18 cellular contexts compared by ENCODE assay signal in genomic region chr7:112006071-112006470, GRCh38.
A peak's percentile ranks its signal among the peaks of the same experiment; 100 is the strongest.
DNase-seq lines count a peak whose midpoint lies in the region; ATAC-seq, FAIRE-seq and TF ChIP-seq lines count a peak whose summit lies in the region.
"Had no signal": no experiment of that assay in that cellular context is flagged by ENCODE, and none has a peak within 500 bp of the region (broad histone marks: within the 10 kb centered on the region; RNA-seq: fewer than 3 reads in every experiment).

No MANE protein-coding gene starts in this region.

- H3K4me1 ChIP-seq in A549 (peaks cover 34% of the 10 kb centered on the region), esophagus muscularis mucosa (peaks cover 0 to 3% (median 0%) of the 10 kb centered on the region in 4 donors)

- POLR2A ChIA-PET in A549 (lab: Yijun Ruan, JAX) = no interaction called here

- H3K9me3 ChIP-seq in A549 (no peaks in the 10 kb centered on the region), esophagus muscularis mucosa (no peaks in the 10 kb centered on the region)
- H3K9me3 ChIP-seq: BLaER1 treated with 17β-estradiol and CSF1 and Interleukin-3, amounts not matched to agents 10 nM and 100 nM had no signal

- intact Hi-C loops in esophagus muscularis mucosa (cut with DNase I) = no loop called here

- peak overlapping the region; percentile 24; the same call in 2 of the 3 replicates for H3K4me2 ChIP-seq in A549

- DNase-seq in A549 (ENCODE audit: low read depth in 1 of 2, low spot score in 1 of 2) (no peak), NCI-H748 (lab: John Stamatoyannopoulos, UW; ENCODE audit: unreplicated experiment) (peak; percentile 69), bronchial epithelial cell (ENCODE audit: low read depth) (peak; percentile 25), esophagus muscularis mucosa (ENCODE audit: extremely low spot score) (peak; percentile 10), GM19239 (ENCODE audit: insufficient read length, low spot score) (no peak), GM03348 (ENCODE audit: low spot score) (no peak), H4 (ENCODE audit: low spot score) (no peak)
- DNase-seq: Calu3; CD8-positive, alpha-beta T cell; DMS79 treated with DMSO at 0.1 percent for 48 hours; GF-D8; GOT3; H9 had no signal

- H3K27me3 ChIP-seq in bronchial epithelial cell (ENCODE audit: control insufficient read depth, insufficient read depth, low read length) = no peaks in the 10 kb centered on the region
- no peaks in the 10 kb centered on the region for H3K27me3 ChIP-seq in esophagus muscularis mucosa
- H3K27me3 ChIP-seq: BLaER1 treated with 17β-estradiol and CSF1 and Interleukin-3, amounts not matched to agents 10 nM and 100 nM had no signal

- TF ChIP-seq POLR2A in A549 (IDR thresholded peaks at IDR 0.05; ENCODE audit: low read length) = no peak
- TF ChIP-seq POLR2A in esophagus muscularis mucosa (IDR thresholded peaks at IDR 0.05; ENCODE audit: low read depth) = no peak

- TF ChIP-seq EP300 in A549 (IDR thresholded peaks at IDR 0.05) (no peak), esophagus muscularis mucosa (IDR thresholded peaks at IDR 0.05) (no peak)

- TF ChIP-seq RAD21 in A549 (conservative IDR thresholded peaks at IDR 0.05 in 1 of 2, IDR thresholded peaks at IDR 0.05 in 1 of 2) = no peak

- H3K4me3 ChIP-seq in A549 (no peak overlapping the region), bronchial epithelial cell (ENCODE audit: low read depth, low read length) (no peak overlapping the region), esophagus muscularis mucosa (no peak overlapping the region)
- H3K4me3 ChIP-seq: BLaER1 treated with 17β-estradiol and CSF1 and Interleukin-3, amounts not matched to agents 10 nM and 100 nM; GM12878 had no signal

- CTCF ChIA-PET in A549 (lab: Yijun Ruan, JAX) = no interaction called here

- no peak for TF ChIP-seq CTCF in A549 (IDR thresholded peaks at IDR 0.05)
- TF ChIP-seq CTCF in bronchial epithelial cell (IDR thresholded peaks at IDR 0.05; ENCODE audit: insufficient read depth, low read length, severe bottlenecking) = no peak
- no peak for TF ChIP-seq CTCF in esophagus muscularis mucosa (IDR thresholded peaks at IDR 0.05)

- H3K27ac ChIP-seq in A549 (peak overlapping the region in 1 of 2 experiments; percentile 45; a peak in 2 of 6 replicates), esophagus muscularis mucosa (replicated peaks in 1 of 4) (no peak overlapping the region)
- H3K27ac ChIP-seq: 22Rv1; BLaER1 treated with 17β-estradiol and CSF1 and Interleukin-3, amounts not matched to agents 10 nM and 100 nM; HL-60 had no signal

- 22% methylated on average over 2 of the region's 2 CpGs for WGBS in A549 (ENCODE audit: missing lambda C conversion rate)
- 93% methylated on average over 2 of the region's 2 CpGs for WGBS in esophagus muscularis mucosa

- no peaks in the 10 kb centered on the region for H3K36me3 ChIP-seq in bronchial epithelial cell (ENCODE audit: control insufficient read depth, insufficient read depth, low read length)
- H3K36me3 ChIP-seq in esophagus muscularis mucosa = no peaks in the 10 kb centered on the region

- no peak for ATAC-seq in A549
- no peak for ATAC-seq in HG03439 (IDR thresholded peaks at IDR 0.05; ENCODE audit: unreplicated experiment)
- ATAC-seq: CD8-positive, alpha-beta T cell; GM12878 had no signal

- FAIRE-seq in A549 (lab: Jason Lieb, UNC) = no peak
- no peak for FAIRE-seq in bronchial epithelial cell (lab: Jason Lieb, UNC)
- no peak for FAIRE-seq in GM19239 (lab: Jason Lieb, UNC)
- FAIRE-seq: GM12878 had no signal

TF ChIP-seq in A549, 52 proteins besides CTCF, POLR2A, EP300 and RAD21:
- TF ChIP-seq KDM1A (IDR thresholded peaks at IDR 0.05; ENCODE audit: low read depth) = no peak
- no peak for TF ChIP-seq NFE2L2 (conservative IDR thresholded peaks at IDR 0.05; ENCODE audit: low read length)
- no peak for TF ChIP-seq EHMT2 (IDR thresholded peaks at IDR 0.05; ENCODE audit: low read depth)
- TF ChIP-seq PHF8 (IDR thresholded peaks at IDR 0.05; ENCODE audit: borderline replicate concordance, low read depth) = no peak
- TF ChIP-seq GATA3 (IDR thresholded peaks at IDR 0.05; ENCODE audit: borderline replicate concordance) = no peak
- TF ChIP-seq SMC3 (IDR thresholded peaks at IDR 0.05) = no peak
- TF ChIP-seq ATOH8 (CRISPR knock-in tag; IDR thresholded peaks at IDR 0.05; ENCODE audit: low read depth) = no peak
- TF ChIP-seq ZSCAN20 (CRISPR knock-in tag; IDR thresholded peaks at IDR 0.05) = no peak
- TF ChIP-seq NR3C1 (IDR thresholded peaks at IDR 0.05) = no peak
- TF ChIP-seq SREBF2 (IDR thresholded peaks at IDR 0.05) = no peak
- no peak for TF ChIP-seq RARB (CRISPR knock-in tag; IDR thresholded peaks at IDR 0.05)
- no peak for TF ChIP-seq FOXS1 (CRISPR knock-in tag; IDR thresholded peaks at IDR 0.05)
- TF ChIP-seq ESRRA (IDR thresholded peaks at IDR 0.05; ENCODE audit: borderline replicate concordance, low read length) = no peak
- TF ChIP-seq CBX8 (IDR thresholded peaks at IDR 0.05) = no peak
- no peak for TF ChIP-seq RFX5 (IDR thresholded peaks at IDR 0.05)
- no peak for TF ChIP-seq ZNF302 (CRISPR knock-in tag; IDR thresholded peaks at IDR 0.05)
- no peak for TF ChIP-seq CHD2 (IDR thresholded peaks at IDR 0.05; ENCODE audit: low read length, partially characterized antibody)
- no peak for TF ChIP-seq MAFK (IDR thresholded peaks at IDR 0.05; ENCODE audit: partially characterized antibody)
TF ChIP-seq in A549: peak in this region for 0.

Comparison
In these comparisons a context has a peak if more than half of its experiments do, and no peak if none do; other contexts are left out.
1. DNase-seq: peak in NCI-H748 (single experiment), bronchial epithelial cell (single experiment) and esophagus muscularis mucosa (single experiment); none in A549 (0 of 2), GM19239 (single experiment), GM03348 (single experiment) and H4 (single experiment).